ENCODE assay signal across 8 cellular contexts in the genomic region with DNA sequence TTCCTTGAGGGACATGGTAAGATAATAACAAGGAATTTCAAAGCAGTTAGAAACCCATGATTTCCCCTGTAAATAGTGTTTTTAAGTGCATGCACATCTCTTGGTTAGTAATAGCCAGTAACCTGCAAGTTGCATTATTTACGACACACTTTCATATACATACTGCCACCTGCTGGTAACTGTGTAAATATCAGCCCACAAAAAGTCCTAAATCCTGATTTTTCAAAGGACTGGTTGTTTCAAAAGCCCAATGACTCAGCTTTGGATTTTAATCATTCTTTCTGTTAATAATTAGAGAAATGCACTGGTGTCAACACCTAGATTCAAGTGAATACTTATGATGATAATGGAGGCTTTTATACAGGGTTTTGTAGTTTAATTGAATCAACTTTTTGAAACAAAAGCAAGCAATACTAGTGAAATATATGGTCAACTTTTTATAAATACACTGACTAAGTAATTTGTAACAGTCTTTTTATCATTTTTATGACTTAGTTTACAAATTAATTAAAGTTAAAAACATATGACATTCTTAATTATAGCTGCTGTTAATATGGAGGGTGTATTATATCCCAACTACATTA.
DNase-seq lines count a peak whose midpoint lies in the region; ATAC-seq and TF ChIP-seq lines count a peak whose summit lies in the region.

No MANE protein-coding gene starts in this region.

- no peak overlapping the region for H3K27ac Mint-ChIP-seq in naive B cell
- H3K27ac Mint-ChIP-seq in T-helper 17 cell, result no peak overlapping the region

- H3K27me3 ChIP-seq in OCI-LY1 (ENCODE audit: insufficient read depth, low read length), result no peaks in the 10 kb centered on the region

- H3K9me3 Mint-ChIP-seq in naive B cell, result no peaks in the 10 kb centered on the region

- no peaks in the 10 kb centered on the region for H3F3A ChIP-seq in OCI-LY1 (ENCODE audit: insufficient read depth, low read length)

- H3K4me2 ChIP-seq in OCI-LY1 (ENCODE audit: low read length), result no peak overlapping the region

- H3K4me3 Mint-ChIP-seq in naive B cell (no peak overlapping the region), T-helper 17 cell (no peak overlapping the region)

- ATAC-seq in GM21529 (IDR thresholded peaks at IDR 0.05; ENCODE audit: unreplicated experiment), result peak; percentile 75
- ATAC-seq in naive B cell (ENCODE audit: low read depth in 2 of 2), result peak in 1 of 2 donors; percentile 49
- ATAC-seq in T-helper 17 cell, result no peak

- H2AFZ ChIP-seq in OCI-LY1 (ENCODE audit: low read length), result no peak overlapping the region

- no peak overlapping the region for H3K27ac ChIP-seq in OCI-LY1 (ENCODE audit: low read depth, low read length, poor library complexity, severe bottlenecking)

- no peak overlapping the region for H3K4me3 ChIP-seq in OCI-LY1 (ENCODE audit: low read depth, low read length, poor library complexity, severe bottlenecking)

- no peaks in the 10 kb centered on the region for H3K36me3 ChIP-seq in OCI-LY1 (ENCODE audit: insufficient read depth, low read length)

- TF ChIP-seq CTCF in OCI-LY1 (IDR thresholded peaks at IDR 0.05; ENCODE audit: low read length), result peak; percentile 89

- no peaks in the 10 kb centered on the region for H3K4me1 ChIP-seq in OCI-LY1 (ENCODE audit: insufficient read depth, low read length, severe bottlenecking)

- H3K4me1 Mint-ChIP-seq in naive B cell, result no peaks in the 10 kb centered on the region
- no peaks in the 10 kb centered on the region for H3K4me1 Mint-ChIP-seq in T-helper 17 cell

- no peak overlapping the region for H3K9ac ChIP-seq in OCI-LY1 (ENCODE audit: low read length)

- DNase-seq in NCI-H1436 (lab: John Stamatoyannopoulos, UW) (peak; percentile 20), NCI-H1436 treated with DMSO at 0.1 percent for 48 hours (lab: John Stamatoyannopoulos, UW) (no peak), HuH-7.5 (ENCODE audit: low spot score) (peak; percentile 2), dermis microvascular lymphatic vessel endothelial cell (ENCODE audit: low read depth in 2 of 2) (peak; percentile 48 to 65), naive B cell (peak; percentile 34), T-helper 17 cell (no peak)

- no peaks in the 10 kb centered on the region for H4K20me1 ChIP-seq in OCI-LY1 (ENCODE audit: insufficient read depth, low read length)

- no peaks in the 10 kb centered on the region for H3K36me3 Mint-ChIP-seq in naive B cell
- H3K36me3 Mint-ChIP-seq in T-helper 17 cell (ENCODE audit: low read depth), result no peaks in the 10 kb centered on the region

- no peaks in the 10 kb centered on the region for H3K79me2 ChIP-seq in OCI-LY1 (ENCODE audit: insufficient read depth, low read length)

- H3K9me3 ChIP-seq in OCI-LY1 (ENCODE audit: low read length), result no peaks in the 10 kb centered on the region
- no peaks in the 10 kb centered on the region for H3K9me3 ChIP-seq in T-helper 17 cell (ENCODE audit: control insufficient read depth, low read length, poor library complexity, severe bottlenecking)

- H3K27me3 Mint-ChIP-seq in naive B cell (peaks cover 0 to 5% (median 0%) of the 10 kb centered on the region in 3 donors), T-helper 17 cell (no peaks in the 10 kb centered on the region)

- no peaks in the 10 kb centered on the region for H3K9me2 ChIP-seq in OCI-LY1 (ENCODE audit: low read depth, low read length)

Comparison
In these comparisons a context has a peak if more than half of its experiments do, and no peak if none do; other contexts are left out.
1. DNase-seq: peak in NCI-H1436 (single experiment), HuH-7.5 (single experiment), dermis microvascular lymphatic vessel endothelial cell (2 of 2) and naive B cell (single experiment); none in NCI-H1436 treated with DMSO at 0.1 percent for 48 hours (single experiment) and T-helper 17 cell (0 of 3).